ENCODE assay signal across 8 cellular contexts in the genomic region with DNA sequence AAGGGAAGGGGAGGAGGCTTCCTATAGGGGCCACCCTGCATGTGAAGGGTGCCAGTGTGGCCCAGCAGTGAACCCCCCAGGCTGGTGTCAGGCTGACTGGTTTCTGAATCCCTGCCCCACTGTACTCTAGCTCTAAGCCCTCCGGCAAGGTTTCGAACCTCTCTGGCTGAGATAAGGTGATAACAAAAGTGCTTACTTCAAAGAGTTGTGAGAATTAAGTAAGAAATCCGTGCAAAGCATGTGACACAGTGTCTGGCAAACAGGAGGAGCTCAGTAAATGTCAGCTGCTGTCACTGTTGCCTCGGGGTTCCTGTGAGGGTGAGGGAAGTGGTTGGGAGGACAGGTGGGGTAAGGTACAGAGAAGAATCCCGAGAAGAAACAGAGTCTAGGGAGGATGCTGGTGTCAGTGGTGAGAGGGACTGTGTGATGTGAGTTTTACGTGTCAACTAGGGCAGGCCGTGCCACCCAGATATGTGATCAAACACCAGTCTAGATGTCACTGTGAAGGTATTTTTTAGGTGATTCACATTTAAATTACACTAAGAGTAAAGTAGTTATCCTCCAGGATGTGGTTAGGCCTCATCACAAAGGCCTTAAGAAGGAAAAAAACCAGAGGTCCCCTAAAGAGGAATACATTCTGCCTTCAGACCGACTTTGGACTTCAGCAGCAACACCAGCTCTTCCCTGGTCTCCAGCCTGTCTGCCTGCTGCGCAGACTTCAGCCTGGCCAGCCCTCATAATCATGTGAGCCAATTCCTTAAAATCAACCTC.
DNase-seq lines count a peak whose midpoint lies in the region; ATAC-seq and TF ChIP-seq lines count a peak whose summit lies in the region.
"Had no signal": no experiment of that assay in that cellular context is flagged by ENCODE, and none has a peak within 500 bp of the region (broad histone marks: within the 10 kb centered on the region; RNA-seq: fewer than 3 reads in every experiment).

No MANE protein-coding gene starts in this region.

- POLR2A ChIA-PET in HEK293T (lab: Yijun Ruan, JAX) = no interaction called here

- peak overlapping the region; percentile 89 for H3K27ac Mint-ChIP-seq in T-helper 1 cell treated with Interleukin-12 subunit alpha and Interleukin-12 subunit beta and Interleukin-4 antibody, amounts not matched to agents 30 μg/mL and 1 μg/mL, for 36 hours
- H3K27ac Mint-ChIP-seq in natural killer cell = peak overlapping the region in 1 of 2 donors; percentile 62

- no peaks in the 10 kb centered on the region for H3K9me3 Mint-ChIP-seq in T-helper 1 cell treated with Interleukin-12 subunit alpha and Interleukin-12 subunit beta and Interleukin-4 antibody, amounts not matched to agents 30 μg/mL and 1 μg/mL, for 36 hours
- H3K9me3 Mint-ChIP-seq in natural killer cell = no peaks in the 10 kb centered on the region
- H3K9me3 Mint-ChIP-seq: immature natural killer cell had no signal

- peak; percentile 40 to 77 (median 52) for ATAC-seq in natural killer cell

- TF ChIP-seq POLR2A in Peyer's patch (IDR thresholded peaks at IDR 0.05) = no peak

- CTCF ChIA-PET in HEK293T (lab: Yijun Ruan, JAX) = interaction anchor here (0.6 to 1.1 kb wide), 2 partner anchors 16 to 78 kb away, joined by 5 to 7 read pairs; no protein-coding TSS in a partner anchor

- H3K9me3 ChIP-seq in tibial artery (no peaks in the 10 kb centered on the region), Peyer's patch (no peaks in the 10 kb centered on the region)

- H3K36me3 ChIP-seq in tibial artery (no peaks in the 10 kb centered on the region), Peyer's patch (no peaks in the 10 kb centered on the region)

- peak overlapping the region; percentile 25 for H3K4me3 Mint-ChIP-seq in T-helper 1 cell treated with Interleukin-12 subunit alpha and Interleukin-12 subunit beta and Interleukin-4 antibody, amounts not matched to agents 30 μg/mL and 1 μg/mL, for 36 hours
- H3K4me3 Mint-ChIP-seq in natural killer cell = no peak overlapping the region

- peaks cover 3% of the 10 kb centered on the region for H3K27me3 Mint-ChIP-seq in T-helper 1 cell treated with Interleukin-12 subunit alpha and Interleukin-12 subunit beta and Interleukin-4 antibody, amounts not matched to agents 30 μg/mL and 1 μg/mL, for 36 hours (ENCODE audit: low read depth)
- peaks cover 0 to 15% of the 10 kb centered on the region in 2 donors for H3K27me3 Mint-ChIP-seq in natural killer cell (ENCODE audit: low read depth in 2 of 2)

- H3K4me3 ChIP-seq in tibial artery (no peak overlapping the region), Peyer's patch (no peak overlapping the region)

- H3K27me3 ChIP-seq in tibial artery = no peaks in the 10 kb centered on the region
- no peaks in the 10 kb centered on the region for H3K27me3 ChIP-seq in Peyer's patch

- no peaks in the 10 kb centered on the region for H3K36me3 Mint-ChIP-seq in T-helper 1 cell treated with Interleukin-12 subunit alpha and Interleukin-12 subunit beta and Interleukin-4 antibody, amounts not matched to agents 30 μg/mL and 1 μg/mL, for 36 hours (ENCODE audit: low read depth)
- H3K36me3 Mint-ChIP-seq in natural killer cell = no peaks in the 10 kb centered on the region
- H3K36me3 Mint-ChIP-seq: immature natural killer cell had no signal

- H3K4me1 Mint-ChIP-seq in T-helper 1 cell treated with Interleukin-12 subunit alpha and Interleukin-12 subunit beta and Interleukin-4 antibody, amounts not matched to agents 30 μg/mL and 1 μg/mL, for 36 hours (ENCODE audit: low read depth) = peaks cover 16% of the 10 kb centered on the region
- peaks cover 6 to 9% of the 10 kb centered on the region in 2 donors for H3K4me1 Mint-ChIP-seq in natural killer cell

- intact Hi-C loops in natural killer cell (cut with micrococcal nuclease) (no loop called here), tibial artery (cut with DNase I; ENCODE audit: low total_unique reads) (no loop called here)

- TF ChIP-seq CTCF in natural killer cell (IDR thresholded peaks at IDR 0.05) = no peak
- no peak for TF ChIP-seq CTCF in tibial artery (IDR thresholded peaks at IDR 0.05)
- TF ChIP-seq CTCF in Peyer's patch (IDR thresholded peaks at IDR 0.05) = no peak

- DNase-seq in activated naive CD4-positive, alpha-beta T cell treated with Interleukin-2 at 50 U/mL for 16 hours = peak; percentile 37
- DNase-seq in natural killer cell = no peak
- DNase-seq in tibial artery = no peak
- DNase-seq in NCI-H146 (lab: John Stamatoyannopoulos, UW) = no peak
- no peak for DNase-seq in Peyer's patch
- DNase-seq in HEK293T (ENCODE audit: extremely low spot score) = no peak
- DNase-seq: immature natural killer cell had no signal

- H3K27ac ChIP-seq in tibial artery (peak overlapping the region; percentile 80 to 82), Peyer's patch (no peak overlapping the region)

- H3K4me1 ChIP-seq in tibial artery (peaks cover 0 to 56% (median 19%) of the 10 kb centered on the region in 4 donors), Peyer's patch (no peaks in the 10 kb centered on the region)

TF ChIP-seq in HEK293T, 16 proteins besides CTCF, POLR2A, EP300 and RAD21:
- TF ChIP-seq HDGF (IDR thresholded peaks at IDR 0.05; ENCODE audit: borderline replicate concordance) (no peak), FOXA1 (IDR thresholded peaks at IDR 0.05) (no peak), NFRKB (IDR thresholded peaks at IDR 0.05) (no peak), ELF4 (IDR thresholded peaks at IDR 0.05) (no peak), TARDBP (IDR thresholded peaks at IDR 0.05) (no peak)
- TF ChIP-seq, protein P1, sequence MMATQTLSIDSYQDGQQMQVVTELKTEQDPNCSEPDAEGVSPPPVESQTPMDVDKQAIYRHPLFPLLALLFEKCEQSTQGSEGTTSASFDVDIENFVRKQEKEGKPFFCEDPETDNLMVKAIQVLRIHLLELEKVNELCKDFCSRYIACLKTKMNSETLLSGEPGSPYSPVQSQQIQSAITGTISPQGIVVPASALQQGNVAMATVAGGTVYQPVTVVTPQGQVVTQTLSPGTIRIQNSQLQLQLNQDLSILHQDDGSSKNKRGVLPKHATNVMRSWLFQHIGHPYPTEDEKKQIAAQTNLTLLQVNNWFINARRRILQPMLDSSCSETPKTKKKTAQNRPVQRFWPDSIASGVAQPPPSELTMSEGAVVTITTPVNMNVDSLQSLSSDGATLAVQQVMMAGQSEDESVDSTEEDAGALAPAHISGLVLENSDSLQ (IDR thresholded peaks at IDR 0.05) = no peak

Comparison
In these comparisons a context has a peak if more than half of its experiments do, and no peak if none do; other contexts are left out.
1. H3K27ac ChIP-seq: peak in tibial artery (2 of 2); none in Peyer's patch (0 of 4).